In genomic region chr6:32293695-32294094, GRCh38 we compare ENCODE assay signal across 36 cellular contexts.
"Had no signal": no experiment of that assay in that cellular context is flagged by ENCODE, and none has a peak within 500 bp of the region (broad histone marks: within the 10 kb centered on the region; RNA-seq: fewer than 3 reads in every experiment).

No MANE protein-coding gene starts in this region.

- H3K36me3 ChIP-seq: ascending aorta, cardiac muscle cell had no signal

- H3K4me3 ChIP-seq: ascending aorta, cardiac muscle cell had no signal

- H3K9me3 ChIP-seq: ascending aorta had no signal

- H3K4me3 Mint-ChIP-seq: activated B cell treated with CpG ODN at 0.5 μM for 24 hours; activated CD4-positive, alpha-beta memory T cell treated with anti-CD3 and anti-CD28 coated beads for 36 hours; activated CD4-positive, alpha-beta T cell treated with anti-CD3 and anti-CD28 coated beads, Interleukin-2, amount 10 ng/mL, durations not matched to agents 24 days and 14 days; activated CD8-positive, alpha-beta T cell treated with anti-CD3 and anti-CD28 coated beads for 36 hours; activated naive CD4-positive, alpha-beta T cell treated with anti-CD3 and anti-CD28 coated beads, Interleukin-2, amount 10 ng/mL, durations not matched to agents 7 days and 5 days; activated naive CD4-positive, alpha-beta T cell treated with anti-CD3 and anti-CD28 coated beads, Interleukin-2, amount 50 U/mL, for 24 hours; activated naive CD8-positive, alpha-beta T cell; activated naive CD8-positive, alpha-beta T cell treated with anti-CD3 and anti-CD28 coated beads, Interleukin-2, amount 10 ng/mL, durations not matched to agents 7 days and 5 days; activated naive CD8-positive, alpha-beta T cell treated with anti-CD3 and anti-CD28 coated beads, Interleukin-2, amount 50 U/mL, for 24 hours; activated T-cell treated with anti-CD3 and anti-CD28 coated beads, Interleukin-2, amount 50 U/mL, for 4 hours; activated T-cell treated with anti-CD3 and anti-CD28 coated beads, Interleukin-2, amount 50 U/mL, for 72 hours; activated T-helper 1 cell treated with anti-CD3 and anti-CD28 coated beads, Interleukin-12 subunit alpha, Interleukin-12 subunit beta, Interleukin-2, Interleukin-4 antibody, amounts not matched to agents 30 ng/mL and 10 ng/mL and 1 ng/mL, durations not matched to agents 14 hours and 24 hours and 36 hours; activated T-helper 17 cell treated with anti-CD3 and anti-CD28 coated beads, Interleukin-2, amount 50 U/mL, for 72 hours; brain; central memory CD8-positive, alpha-beta T cell; T-helper 1 cell treated with Interleukin-12 subunit alpha and Interleukin-12 subunit beta and Interleukin-4 antibody, amounts not matched to agents 30 μg/mL and 1 μg/mL, for 36 hours; T-helper 2 cell treated with Interferon-gamma antibody and Interleukin-4, amounts not matched to agents 5 μg/mL and 100 μg/mL, for 36 hours had no signal

- H3K9me3 Mint-ChIP-seq: activated B cell treated with CpG ODN at 0.5 μM for 24 hours; activated CD4-positive, alpha-beta memory T cell treated with anti-CD3 and anti-CD28 coated beads for 36 hours; activated CD4-positive, alpha-beta T cell treated with anti-CD3 and anti-CD28 coated beads, Interleukin-2, amount 10 ng/mL, durations not matched to agents 24 days and 14 days; activated CD8-positive, alpha-beta T cell treated with anti-CD3 and anti-CD28 coated beads for 36 hours; activated naive CD4-positive, alpha-beta T cell treated with anti-CD3 and anti-CD28 coated beads, Interleukin-2, amount 10 ng/mL, durations not matched to agents 7 days and 5 days; activated naive CD4-positive, alpha-beta T cell treated with anti-CD3 and anti-CD28 coated beads, Interleukin-2, amount 50 U/mL, for 24 hours; activated naive CD8-positive, alpha-beta T cell treated with anti-CD3 and anti-CD28 coated beads, Interleukin-2, amount 10 ng/mL, durations not matched to agents 7 days and 5 days; activated naive CD8-positive, alpha-beta T cell treated with anti-CD3 and anti-CD28 coated beads, Interleukin-2, amount 50 U/mL, for 24 hours; activated T-cell treated with anti-CD3 and anti-CD28 coated beads, Interleukin-2, amount 50 U/mL, for 4 hours; activated T-cell treated with anti-CD3 and anti-CD28 coated beads, Interleukin-2, amount 50 U/mL, for 72 hours; activated T-helper 1 cell treated with anti-CD3 and anti-CD28 coated beads, Interleukin-12 subunit alpha, Interleukin-12 subunit beta, Interleukin-2, Interleukin-4 antibody, amounts not matched to agents 30 ng/mL and 10 ng/mL and 1 ng/mL, durations not matched to agents 14 hours and 24 hours and 36 hours; activated T-helper 17 cell treated with anti-CD3 and anti-CD28 coated beads, Interleukin-2, amount 50 U/mL, for 72 hours; brain; central memory CD8-positive, alpha-beta T cell; T-helper 1 cell treated with Interleukin-12 subunit alpha and Interleukin-12 subunit beta and Interleukin-4 antibody, amounts not matched to agents 30 μg/mL and 1 μg/mL, for 36 hours; T-helper 2 cell treated with Interferon-gamma antibody and Interleukin-4, amounts not matched to agents 5 μg/mL and 100 μg/mL, for 36 hours had no signal

- DNase-seq: activated B cell treated with CpG ODN at 0.5 μM for 24 hours; activated CD4-positive, alpha-beta memory T cell treated with anti-CD3 and anti-CD28 coated beads for 36 hours; activated CD4-positive, alpha-beta T cell treated with anti-CD3 and anti-CD28 coated beads for 4 hours; activated CD4-positive, alpha-beta T cell treated with anti-CD3 and anti-CD28 coated beads, Interleukin-2, amount 10 ng/mL, durations not matched to agents 24 days and 14 days; activated CD4-positive, alpha-beta T cell treated with anti-CD3 and anti-CD28 coated beads, Interleukin-2, amount 50 U/mL, for 1 hour; activated CD4-positive, alpha-beta T cell treated with anti-CD3 and anti-CD28 coated beads, Interleukin-2, amount 50 U/mL, for 4 hours; activated CD4-positive, CD25-positive, alpha-beta regulatory T cell treated with anti-CD3 and anti-CD28 coated beads, Interleukin-2, amount 50 U/mL, for 72 hours; activated CD8-positive, alpha-beta memory T cell treated with anti-CD3 and anti-CD28 coated beads, Interleukin-2, amount 50 U/mL, for 4 hours; activated CD8-positive, alpha-beta T cell treated with anti-CD3 and anti-CD28 coated beads for 36 hours; activated effector memory CD4-positive, alpha-beta T cell treated with anti-CD3 and anti-CD28 coated beads, Interleukin-2, amount 50 U/mL, for 16 hours; activated naive CD4-positive, alpha-beta T cell treated with anti-CD3 and anti-CD28 coated beads, Interleukin-2, amount 10 ng/mL, durations not matched to agents 7 days and 5 days; activated naive CD4-positive, alpha-beta T cell treated with Interleukin-2 at 50 U/mL for 16 hours; activated naive CD8-positive, alpha-beta T cell treated with anti-CD3 and anti-CD28 coated beads, Interleukin-2, amount 10 ng/mL, durations not matched to agents 7 days and 5 days; activated naive CD8-positive, alpha-beta T cell treated with anti-CD3 and anti-CD28 coated beads, Interleukin-2, amount 50 U/mL, for 24 hours; activated T-cell treated with anti-CD3 and anti-CD28 coated beads for 4 hours; activated T-cell treated with anti-CD3 and anti-CD28 coated beads, Interleukin-2, amount 50 U/mL, for 1 hour; activated T-cell treated with anti-CD3 and anti-CD28 coated beads, Interleukin-2, amount 50 U/mL, for 4 hours; activated T-cell treated with anti-CD3 and anti-CD28 coated beads, Interleukin-2, amount 50 U/mL, for 72 hours; amygdala; anterior cingulate cortex; caudate nucleus; cerebellar nuclear complex; T-helper 1 cell; T-helper 2 cell; T-helper 9 cell had no signal

- H3K4me1 ChIP-seq: ascending aorta had no signal

- H3K4me1 Mint-ChIP-seq: activated CD4-positive, alpha-beta T cell treated with anti-CD3 and anti-CD28 coated beads, Interleukin-2, amount 10 ng/mL, durations not matched to agents 24 days and 14 days; activated naive CD4-positive, alpha-beta T cell treated with anti-CD3 and anti-CD28 coated beads, Interleukin-2, amount 10 ng/mL, durations not matched to agents 7 days and 5 days; activated naive CD4-positive, alpha-beta T cell treated with anti-CD3 and anti-CD28 coated beads, Interleukin-2, amount 50 U/mL, for 24 hours; activated naive CD8-positive, alpha-beta T cell treated with anti-CD3 and anti-CD28 coated beads, Interleukin-2, amount 10 ng/mL, durations not matched to agents 7 days and 5 days; activated naive CD8-positive, alpha-beta T cell treated with anti-CD3 and anti-CD28 coated beads, Interleukin-2, amount 50 U/mL, for 24 hours; brain; central memory CD8-positive, alpha-beta T cell had no signal

- H3K27ac ChIP-seq: ascending aorta, cardiac muscle cell, VCaP had no signal

- H3K27ac Mint-ChIP-seq: activated B cell treated with CpG ODN at 0.5 μM for 24 hours; activated CD4-positive, alpha-beta memory T cell treated with anti-CD3 and anti-CD28 coated beads for 36 hours; activated CD4-positive, alpha-beta T cell treated with anti-CD3 and anti-CD28 coated beads, Interleukin-2, amount 10 ng/mL, durations not matched to agents 24 days and 14 days; activated CD8-positive, alpha-beta T cell treated with anti-CD3 and anti-CD28 coated beads for 36 hours; activated naive CD4-positive, alpha-beta T cell treated with anti-CD3 and anti-CD28 coated beads, Interleukin-2, amount 10 ng/mL, durations not matched to agents 7 days and 5 days; activated naive CD4-positive, alpha-beta T cell treated with anti-CD3 and anti-CD28 coated beads, Interleukin-2, amount 50 U/mL, for 24 hours; activated naive CD8-positive, alpha-beta T cell; activated naive CD8-positive, alpha-beta T cell treated with anti-CD3 and anti-CD28 coated beads, Interleukin-2, amount 10 ng/mL, durations not matched to agents 7 days and 5 days; activated naive CD8-positive, alpha-beta T cell treated with anti-CD3 and anti-CD28 coated beads, Interleukin-2, amount 50 U/mL, for 24 hours; activated T-cell treated with anti-CD3 and anti-CD28 coated beads, Interleukin-2, amount 50 U/mL, for 72 hours; activated T-helper 1 cell treated with anti-CD3 and anti-CD28 coated beads, Interleukin-12 subunit alpha, Interleukin-12 subunit beta, Interleukin-2, Interleukin-4 antibody, amounts not matched to agents 30 ng/mL and 10 ng/mL and 1 ng/mL, durations not matched to agents 14 hours and 24 hours and 36 hours; activated T-helper 17 cell treated with anti-CD3 and anti-CD28 coated beads, Interleukin-2, amount 50 U/mL, for 72 hours; brain; T-helper 1 cell treated with Interleukin-12 subunit alpha and Interleukin-12 subunit beta and Interleukin-4 antibody, amounts not matched to agents 30 μg/mL and 1 μg/mL, for 36 hours; T-helper 2 cell treated with Interferon-gamma antibody and Interleukin-4, amounts not matched to agents 5 μg/mL and 100 μg/mL, for 36 hours had no signal

- H3K27me3 Mint-ChIP-seq: activated B cell treated with CpG ODN at 0.5 μM for 24 hours had no signal

- ATAC-seq: activated CD8-positive, alpha-beta T cell treated with anti-CD3 and anti-CD28 coated beads for 36 hours; activated naive CD8-positive, alpha-beta T cell treated with anti-CD3 and anti-CD28 coated beads, Interleukin-2, amount 50 U/mL, for 24 hours; activated T-cell treated with anti-CD3 and anti-CD28 coated beads, Interleukin-2, amount 50 U/mL, for 4 hours; activated T-cell treated with anti-CD3 and anti-CD28 coated beads, Interleukin-2, amount 50 U/mL, for 72 hours; activated T-helper 17 cell treated with anti-CD3 and anti-CD28 coated beads, Interleukin-2, amount 50 U/mL, for 72 hours had no signal

- H3K36me3 Mint-ChIP-seq: activated CD4-positive, alpha-beta memory T cell treated with anti-CD3 and anti-CD28 coated beads for 36 hours; activated naive CD4-positive, alpha-beta T cell treated with anti-CD3 and anti-CD28 coated beads, Interleukin-2, amount 10 ng/mL, durations not matched to agents 7 days and 5 days; activated naive CD4-positive, alpha-beta T cell treated with anti-CD3 and anti-CD28 coated beads, Interleukin-2, amount 50 U/mL, for 24 hours; activated naive CD8-positive, alpha-beta T cell treated with anti-CD3 and anti-CD28 coated beads, Interleukin-2, amount 10 ng/mL, durations not matched to agents 7 days and 5 days; brain had no signal
